Comparison of ENCODE assay signal across 8 cellular contexts in the genomic region with DNA sequence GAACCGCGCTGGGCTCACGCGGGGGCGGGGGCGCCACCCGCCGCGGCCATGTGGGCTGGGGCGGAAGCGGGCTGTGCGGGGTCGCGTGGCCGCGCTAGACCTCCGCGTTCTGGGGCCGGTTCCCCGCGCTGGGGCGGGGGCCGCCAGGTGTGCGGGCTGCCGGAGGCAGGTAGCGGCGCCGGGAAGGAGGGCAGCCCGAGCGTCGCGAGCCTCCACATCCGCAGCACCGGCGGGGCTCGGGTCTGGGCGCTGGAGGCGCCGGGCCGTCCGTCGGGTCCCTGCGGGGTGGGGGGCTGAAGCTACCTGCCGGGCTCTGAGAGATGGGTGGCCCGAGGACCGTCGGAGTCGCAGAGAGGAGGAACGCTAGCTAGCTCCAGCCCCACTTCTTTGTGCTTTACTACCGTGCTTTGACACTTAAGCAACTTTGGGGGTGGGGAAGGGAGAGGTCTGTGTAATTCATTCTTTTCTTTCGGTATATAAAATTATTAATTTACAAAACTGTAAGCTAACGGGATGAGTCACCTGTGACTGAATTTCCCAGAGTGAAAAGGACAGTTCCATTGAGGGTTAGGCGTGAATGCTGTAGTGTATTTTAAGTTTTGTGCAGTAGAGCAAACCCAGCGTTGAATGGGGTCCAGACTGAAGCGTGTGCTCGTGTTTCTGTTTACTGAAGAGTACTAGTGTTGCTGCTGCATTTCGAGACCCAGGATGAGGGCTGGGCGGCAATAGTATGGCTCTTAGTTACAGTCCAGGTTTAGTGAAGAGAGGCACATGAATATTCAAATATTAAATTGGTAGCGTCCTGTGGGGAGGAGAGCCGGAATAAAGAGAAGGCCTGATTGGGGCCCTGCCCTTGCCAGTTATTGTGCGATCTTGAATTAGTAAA. TPM values are rescaled to one million over a fixed set of nuclear protein-coding genes. Genes with fewer than 3 reads are reported as not detected.
DNase-seq lines count a peak whose midpoint lies in the region; ATAC-seq lines count a peak whose summit lies in the region.

No MANE protein-coding gene starts in this region.

- no peaks in the 10 kb centered on the region for H3K9me3 Mint-ChIP-seq in T-helper 1 cell treated with Interleukin-12 subunit alpha and Interleukin-12 subunit beta and Interleukin-4 antibody, amounts not matched to agents 30 μg/mL and 1 μg/mL, for 36 hours
- no peaks in the 10 kb centered on the region for H3K9me3 Mint-ChIP-seq in activated naive CD8-positive, alpha-beta T cell (ENCODE audit: low read depth)

- DNase-seq in T-helper 1 cell, result no peak
- peak; percentile 19 for DNase-seq in NCI-H2227 (lab: John Stamatoyannopoulos, UW; ENCODE audit: unreplicated experiment)
- peak; percentile 23 for DNase-seq in left cardiac atrium
- peak; percentile 25 for DNase-seq in renal cortical epithelial cell (ENCODE audit: low read depth)

- peaks cover 22% of the 10 kb centered on the region for H3K4me1 Mint-ChIP-seq in T-helper 1 cell treated with Interleukin-12 subunit alpha and Interleukin-12 subunit beta and Interleukin-4 antibody, amounts not matched to agents 30 μg/mL and 1 μg/mL, for 36 hours (ENCODE audit: low read depth)
- peaks cover 48% of the 10 kb centered on the region for H3K4me1 Mint-ChIP-seq in activated naive CD8-positive, alpha-beta T cell (ENCODE audit: low read depth)

- peak overlapping the region; percentile 6 for H3K27ac Mint-ChIP-seq in T-helper 1 cell treated with Interleukin-12 subunit alpha and Interleukin-12 subunit beta and Interleukin-4 antibody, amounts not matched to agents 30 μg/mL and 1 μg/mL, for 36 hours
- peak overlapping the region; percentile 86 for H3K27ac Mint-ChIP-seq in activated naive CD8-positive, alpha-beta T cell

- ATAC-seq in HG02884 (IDR thresholded peaks at IDR 0.05; ENCODE audit: unreplicated experiment), result peak; percentile 13
- ATAC-seq in left cardiac atrium, result no peak
- ATAC-seq in esophagus mucosa, result no peak

- no peaks in the 10 kb centered on the region for H3K36me3 Mint-ChIP-seq in T-helper 1 cell treated with Interleukin-12 subunit alpha and Interleukin-12 subunit beta and Interleukin-4 antibody, amounts not matched to agents 30 μg/mL and 1 μg/mL, for 36 hours (ENCODE audit: low read depth)
- peaks cover 2% of the 10 kb centered on the region for H3K36me3 Mint-ChIP-seq in activated naive CD8-positive, alpha-beta T cell

- intact Hi-C loops in left cardiac atrium (cut with DNase I), result loop anchor here (5.0 to 10.0 kb wide), 4 partner anchors 59 to 64 kb away; no protein-coding TSS in a partner anchor

- peak overlapping the region; percentile 73 for H3K4me3 Mint-ChIP-seq in T-helper 1 cell treated with Interleukin-12 subunit alpha and Interleukin-12 subunit beta and Interleukin-4 antibody, amounts not matched to agents 30 μg/mL and 1 μg/mL, for 36 hours
- peak overlapping the region; percentile 93 for H3K4me3 Mint-ChIP-seq in activated naive CD8-positive, alpha-beta T cell

- no peaks in the 10 kb centered on the region for H3K27me3 Mint-ChIP-seq in T-helper 1 cell treated with Interleukin-12 subunit alpha and Interleukin-12 subunit beta and Interleukin-4 antibody, amounts not matched to agents 30 μg/mL and 1 μg/mL, for 36 hours (ENCODE audit: low read depth)
- no peaks in the 10 kb centered on the region for H3K27me3 Mint-ChIP-seq in activated naive CD8-positive, alpha-beta T cell

RNA-seq across cellular contexts. Expression of gene METAP1, which starts 0.8 kb away (rescaled TPM):
- 10 to 100 TPM; 38.0 to 50.0 TPM for total RNA-seq in left cardiac atrium
- total RNA-seq in renal cortical epithelial cell, result 43.4 and 56.7 TPM in 2 replicates
- 75.4 TPM for total RNA-seq in esophagus mucosa

Comparison
In these comparisons a context has a peak if more than half of its experiments do, and no peak if none do; other contexts are left out.
1. DNase-seq: peak in NCI-H2227 (single experiment), left cardiac atrium (single experiment) and renal cortical epithelial cell (single experiment); none in T-helper 1 cell (0 of 5).